25 cellular contexts compared by ENCODE assay signal in the genomic region with DNA sequence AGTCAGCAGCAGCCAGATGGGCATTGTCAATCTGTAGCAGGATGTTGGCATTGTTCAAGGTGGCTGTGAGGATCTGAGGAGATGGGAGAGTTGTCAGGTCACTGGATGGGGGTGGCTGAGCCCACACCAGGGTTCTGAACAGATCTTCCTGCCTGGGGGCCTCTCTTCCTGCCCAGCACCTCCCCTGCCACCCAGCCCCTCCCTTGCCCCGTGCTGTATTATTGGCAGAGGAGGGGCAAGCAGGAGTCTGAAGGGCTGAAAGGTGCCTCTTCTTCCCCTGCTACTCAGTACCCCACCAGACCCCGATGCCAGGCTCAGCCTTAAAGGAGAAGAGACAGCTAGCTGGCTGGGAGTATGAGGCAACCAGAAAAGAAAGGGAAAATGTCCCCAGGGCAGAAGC.
DNase-seq lines count a peak whose midpoint lies in the region; ATAC-seq, FAIRE-seq and TF ChIP-seq lines count a peak whose summit lies in the region.
"Had no signal": no experiment of that assay in that cellular context is flagged by ENCODE, and none has a peak within 500 bp of the region (broad histone marks: within the 10 kb centered on the region; RNA-seq: fewer than 3 reads in every experiment).

No MANE protein-coding gene starts in this region.

- no peaks in the 10 kb centered on the region for H4K20me1 ChIP-seq in BLaER1

- H3K36me3 ChIP-seq in BLaER1, result no peaks in the 10 kb centered on the region
- no peaks in the 10 kb centered on the region for H3K36me3 ChIP-seq in upper lobe of right lung
- H3K36me3 ChIP-seq in Caco-2 (ENCODE audit: control insufficient read depth, insufficient read depth, low read length), result no peaks in the 10 kb centered on the region
- H3K36me3 ChIP-seq: MG63, SJCRH30 had no signal

- BruUV-seq in Caco-2 (replicated peaks; lab: Mats Ljungman, UMichigan), result no TSS peak

- intact Hi-C loops in upper lobe of right lung (cut with DNase I) (no loop called here), Caco-2 (cut with micrococcal nuclease; ENCODE audit: unreplicated experiment) (no loop called here)

- no peaks in the 10 kb centered on the region for H3K9me3 ChIP-seq in BLaER1
- no peaks in the 10 kb centered on the region for H3K9me3 ChIP-seq in upper lobe of right lung
- no peaks in the 10 kb centered on the region for H3K9me3 ChIP-seq in Caco-2
- H3K9me3 ChIP-seq: MG63, SJCRH30 had no signal

- DNase-seq in Kasumi-1 (lab: John Stamatoyannopoulos, UW) (peak; percentile 5 to 23), left lobe of liver (ENCODE audit: low spot score) (peak; percentile 30), upper lobe of right lung (peak; percentile 30), Caco-2 (no peak), GM12892 (ENCODE audit: insufficient read length) (no peak)
- DNase-seq: C1 segment of cervical spinal cord; CD8-positive, alpha-beta T cell; DMS 273 treated with DMSO at 0.1 percent for 48 hours; DMS79; EL; GDM1; GM23248; MG63; NCI-H1105 treated with DMSO at 0.1 percent for 48 hours; NCI-H2029; NCI-H446; NCI-H524 treated with DMSO at 0.1 percent for 48 hours; NCI-H774 had no signal

- H3K9ac ChIP-seq in BLaER1, result no peak overlapping the region
- H3K9ac ChIP-seq: GM23248 had no signal

- POLR2A ChIA-PET in Caco-2 (lab: Charles Lee), result no interaction called here

- no peak for TF ChIP-seq CTCF in upper lobe of right lung (IDR thresholded peaks at IDR 0.05)
- TF ChIP-seq CTCF in Caco-2 (IDR thresholded peaks at IDR 0.05; ENCODE audit: insufficient read depth in 1 of 2, low read depth in 1 of 2, low read length in 1 of 2, severe bottlenecking in 1 of 2, unreplicated experiment in 1 of 2), result no peak

- no peak for TF ChIP-seq POLR2A in GM12892 (IDR thresholded peaks at IDR 0.05; ENCODE audit: low read depth, low read length)

- no peak overlapping the region for H3K4me3 ChIP-seq in BLaER1
- H3K4me3 ChIP-seq in upper lobe of right lung, result no peak overlapping the region
- no peak overlapping the region for H3K4me3 ChIP-seq in Caco-2 (ENCODE audit: low read depth, low read length)
- H3K4me3 ChIP-seq: GM12878, GM23248, MG63, SJCRH30 had no signal

- no peaks in the 10 kb centered on the region for H3K27me3 Mint-ChIP-seq in Caco-2 (ENCODE audit: insufficient read depth, unreplicated experiment)

- H3K27ac ChIP-seq in BLaER1, result no peak overlapping the region
- H3K27ac ChIP-seq in upper lobe of right lung, result no peak overlapping the region
- H3K27ac ChIP-seq: GM23248, SJCRH30 had no signal

- peak overlapping the region; percentile 40; the same call in 1 of the 2 replicates for H3K4me2 ChIP-seq in BLaER1

- no peaks in the 10 kb centered on the region for H3K27me3 ChIP-seq in BLaER1
- no peaks in the 10 kb centered on the region for H3K27me3 ChIP-seq in upper lobe of right lung
- H3K27me3 ChIP-seq in Caco-2 (replicated peaks; ENCODE audit: control insufficient read depth, insufficient read depth, low read length), result no peaks in the 10 kb centered on the region
- H3K27me3 ChIP-seq: MG63, SJCRH30 had no signal

- H3K4me3 Mint-ChIP-seq in Caco-2 (ENCODE audit: unreplicated experiment), result no peak overlapping the region
- H3K4me3 Mint-ChIP-seq: CD8-positive, alpha-beta T cell; H9 had no signal

- H3K4me1 Mint-ChIP-seq in Caco-2 (ENCODE audit: low read depth, unreplicated experiment), result peaks cover 6% of the 10 kb centered on the region

- H3K27ac Mint-ChIP-seq in Caco-2 (ENCODE audit: unreplicated experiment), result no peak overlapping the region
- H3K27ac Mint-ChIP-seq: CD8-positive, alpha-beta T cell had no signal

- H3K36me3 Mint-ChIP-seq in Caco-2 (ENCODE audit: insufficient read depth, unreplicated experiment), result no peaks in the 10 kb centered on the region
- H3K36me3 Mint-ChIP-seq: CD8-positive, alpha-beta T cell had no signal

- FAIRE-seq in GM12892 (lab: Jason Lieb, UNC), result no peak
- FAIRE-seq: GM12878, GM19239 had no signal

- H3K4me1 ChIP-seq in BLaER1, result peaks cover 23% of the 10 kb centered on the region
- H3K4me1 ChIP-seq in upper lobe of right lung, result no peaks in the 10 kb centered on the region
- peaks cover 5% of the 10 kb centered on the region; the same call in 1 of the 2 replicates for H3K4me1 ChIP-seq in Caco-2

- ATAC-seq in left lobe of liver (no peak), upper lobe of right lung (no peak), GM18511 (IDR thresholded peaks at IDR 0.05; ENCODE audit: unreplicated experiment) (no peak)
- ATAC-seq: CD8-positive, alpha-beta T cell; GM12878; SK-N-SH treated with all-trans-retinoic acid at 6 μM for 48 hours had no signal

- CTCF ChIA-PET in Caco-2 (lab: Charles Lee), result no interaction called here

- H3K9me3 Mint-ChIP-seq in Caco-2 (ENCODE audit: unreplicated experiment), result no peaks in the 10 kb centered on the region
- H3K9me3 Mint-ChIP-seq: CD8-positive, alpha-beta T cell; H9 had no signal

Comparison
In these comparisons a context has a peak if more than half of its experiments do, and no peak if none do; other contexts are left out.
1. DNase-seq: peak in Kasumi-1 (2 of 2), left lobe of liver (single experiment) and upper lobe of right lung (single experiment); none in Caco-2 (0 of 2) and GM12892 (single experiment).